Comparison of ENCODE assay signal across 13 cellular contexts in genomic region chr12:50927356-50927755, GRCh38. TPM values are rescaled to one million over a fixed set of nuclear protein-coding genes. Genes with fewer than 3 reads are reported as not detected.
DNase-seq lines count a peak whose midpoint lies in the region; ATAC-seq and TF ChIP-seq lines count a peak whose summit lies in the region.
"Had no signal": no experiment of that assay in that cellular context is flagged by ENCODE, and none has a peak within 500 bp of the region (broad histone marks: within the 10 kb centered on the region; RNA-seq: fewer than 3 reads in every experiment).

No MANE protein-coding gene starts in this region.

- H3K27me3 ChIP-seq in HAP-1 (ENCODE audit: low read depth): no peaks in the 10 kb centered on the region
- H3K27me3 ChIP-seq in body of pancreas: no peaks in the 10 kb centered on the region
- H3K27me3 ChIP-seq in lung (ENCODE audit: control insufficient read depth, insufficient read depth): no peaks in the 10 kb centered on the region

- in situ Hi-C loops in HAP-1 (cut with MboI; ENCODE audit: low sequenced_read_pairs): no loop called here

- 9 to 15% methylated on average over 2 of the region's 2 CpGs for WGBS in body of pancreas, 2 donors
- WGBS in lung, 2 donors: 36 to 65% methylated on average over 2 of the region's 2 CpGs

- ATAC-seq in body of pancreas (peak; percentile 13), lung (ENCODE audit: insufficient read depth, low FRiP score) (no peak), HG03135 (IDR thresholded peaks at IDR 0.05; ENCODE audit: unreplicated experiment) (no peak)

- H3K36me3 ChIP-seq in HAP-1 (replicated peaks): no peaks in the 10 kb centered on the region
- peaks cover 0 to 6% of the 10 kb centered on the region in 2 donors for H3K36me3 ChIP-seq in body of pancreas (replicated peaks in 1 of 2; ENCODE audit: insufficient read depth in 1 of 2, low read depth in 2 of 2)
- H3K36me3 ChIP-seq in lung (ENCODE audit: control insufficient read depth in 2 of 2, insufficient read depth in 2 of 2, low read length in 2 of 2): no peaks in the 10 kb centered on the region

- no peak for TF ChIP-seq CTCF in body of pancreas (IDR thresholded peaks at IDR 0.05)
- no peak for TF ChIP-seq CTCF in lung (IDR thresholded peaks at IDR 0.05; ENCODE audit: control extremely low read depth, extremely low read depth)

- H3K4me3 ChIP-seq in HAP-1 (peak overlapping the region; percentile 36), body of pancreas (peak overlapping the region in 1 of 2 donors; percentile 89), lung (peak overlapping the region; percentile 31)

- H3K9me3 ChIP-seq in HAP-1 (no peaks in the 10 kb centered on the region), body of pancreas (no peaks in the 10 kb centered on the region), lung (ENCODE audit: control insufficient read depth in 2 of 2, insufficient read depth in 1 of 2, low read length in 1 of 2) (no peaks in the 10 kb centered on the region)

- intact Hi-C loops in body of pancreas (cut with DNase I): no loop called here

- H3K4me1 ChIP-seq in HAP-1 (peaks cover 37% of the 10 kb centered on the region), body of pancreas (peaks cover 54% of the 10 kb centered on the region), lung (ENCODE audit: control insufficient read depth in 2 of 2, insufficient read depth in 2 of 2, low read length in 2 of 2) (peaks cover 3 to 9% of the 10 kb centered on the region in 2 donors)

- TF ChIP-seq POLR2A in body of pancreas (IDR thresholded peaks at IDR 0.05): no peak

- H3K27ac ChIP-seq in body of pancreas (peak overlapping the region; percentile 5 to 84 (median 77)), lung (ENCODE audit: low read depth in 1 of 2, low read length in 1 of 2) (no peak overlapping the region), substantia nigra (ENCODE audit: low read depth, low read length, poor library complexity, severe bottlenecking) (peak overlapping the region; percentile 96)
- H3K27ac ChIP-seq: HL-60 had no signal

- DNase-seq in HAP-1 (ENCODE audit: low spot score in 2 of 2) (no peak), body of pancreas (peak in 2 of 4 donors; percentile 29 to 30), lung (ENCODE audit: low spot score) (no peak), substantia nigra (lab: John Stamatoyannopoulos, UW) (no peak), NCI-H1092 (lab: John Stamatoyannopoulos, UW) (no peak), SIG-M5 (lab: John Stamatoyannopoulos, UW) (no peak), putamen (ENCODE audit: low spot score) (no peak)
- DNase-seq: activated CD4-positive, CD25-positive, alpha-beta regulatory T cell; amniotic stem cell; GF-D8; NCI-H510A treated with DMSO at 0.1 percent for 48 hours had no signal

RNA-seq across cellular contexts. Expression of gene HIGD1C, which starts 25.0 kb away (rescaled TPM):
- total RNA-seq in body of pancreas: not detected
- total RNA-seq in lung: not detected
- polyA plus RNA-seq in lung: not detected

Comparison
In these comparisons a context has a peak if more than half of its experiments do, and no peak if none do; other contexts are left out.
1. H3K27ac ChIP-seq: peak in body of pancreas (4 of 4) and substantia nigra (single experiment); none in lung (0 of 2).